In genomic region chr15:89143503-89144162, GRCh38 we compare ENCODE assay signal across 8 cellular contexts. TPM values are rescaled to one million over a fixed set of nuclear protein-coding genes. Genes with fewer than 3 reads are reported as not detected.
DNase-seq lines count a peak whose midpoint lies in the region; ATAC-seq and TF ChIP-seq lines count a peak whose summit lies in the region.

No MANE protein-coding gene starts in this region.

- TF ChIP-seq EP300 in gastroesophageal sphincter (IDR thresholded peaks at IDR 0.05) = no peak

- H3K9me3 ChIP-seq in gastroesophageal sphincter (no peaks in the 10 kb centered on the region), thyroid gland (no peaks in the 10 kb centered on the region)

- H3K27ac Mint-ChIP-seq in activated naive CD4-positive, alpha-beta T cell treated with anti-CD3 and anti-CD28 coated beads, Interleukin-2, amount 50 U/mL, for 72 hours = no peak overlapping the region

- peak; percentile 87 to 99 for ATAC-seq in activated naive CD4-positive, alpha-beta T cell treated with anti-CD3 and anti-CD28 coated beads, Interleukin-2, amount 50 U/mL, for 72 hours
- peak; percentile 53 for ATAC-seq in gastroesophageal sphincter

- CTCF ChIA-PET in RWPE1 (lab: Yijun Ruan, JAX) = interaction anchor here (0.6 kb wide), 2 partner anchors 8 to 14 kb away, joined by 3 to 5 read pairs; no protein-coding TSS in a partner anchor

- H3K4me3 ChIP-seq in gastroesophageal sphincter = no peak overlapping the region
- H3K4me3 ChIP-seq in thyroid gland (replicated peaks in 1 of 3) = no peak overlapping the region

- peaks cover 0 to 12% of the 10 kb centered on the region in 2 donors for H3K36me3 Mint-ChIP-seq in activated naive CD4-positive, alpha-beta T cell treated with anti-CD3 and anti-CD28 coated beads, Interleukin-2, amount 50 U/mL, for 72 hours

- no peak for DNase-seq in activated naive CD4-positive, alpha-beta T cell treated with anti-CD3 and anti-CD28 coated beads, Interleukin-2, amount 50 U/mL, for 72 hours (ENCODE audit: low spot score in 2 of 2)
- DNase-seq in activated naive CD4-positive, alpha-beta T cell treated with anti-CD3 and anti-CD28 coated beads, Interleukin-2, amount 50 U/mL, for 16 hours = no peak
- DNase-seq in RWPE1 (ENCODE audit: low spot score) (no peak), thyroid gland (no peak), 8988T (no peak), SW480 (ENCODE audit: low spot score) (no peak), NCI-H1930 (lab: John Stamatoyannopoulos, UW) (no peak)

- peaks cover 0 to 4% of the 10 kb centered on the region in 2 donors for H3K9me3 Mint-ChIP-seq in activated naive CD4-positive, alpha-beta T cell treated with anti-CD3 and anti-CD28 coated beads, Interleukin-2, amount 50 U/mL, for 72 hours

- intact Hi-C loops in thyroid gland (cut with DNase I) = no loop called here

- H3K4me1 ChIP-seq in gastroesophageal sphincter (peaks cover 0 to 56% (median 7%) of the 10 kb centered on the region in 3 donors), thyroid gland (peaks cover 10 to 24% of the 10 kb centered on the region in 2 donors)

- peaks cover 0 to 15% of the 10 kb centered on the region in 2 donors for H3K36me3 ChIP-seq in gastroesophageal sphincter
- no peaks in the 10 kb centered on the region for H3K36me3 ChIP-seq in thyroid gland

- TF ChIP-seq POLR2A in gastroesophageal sphincter (IDR thresholded peaks at IDR 0.05) = no peak
- TF ChIP-seq POLR2A in thyroid gland (IDR thresholded peaks at IDR 0.05) = no peak

- POLR2A ChIA-PET in RWPE1 (lab: Yijun Ruan, JAX; ENCODE audit: low non-redundant PET) = no interaction called here

- H3K27me3 ChIP-seq in gastroesophageal sphincter (no peaks in the 10 kb centered on the region), thyroid gland (no peaks in the 10 kb centered on the region)

- TF ChIP-seq CTCF in RWPE1 (conservative IDR thresholded peaks at IDR 0.05; ENCODE audit: low read depth) (no peak), gastroesophageal sphincter (IDR thresholded peaks at IDR 0.05) (no peak), thyroid gland (IDR thresholded peaks at IDR 0.05) (no peak)

- 40 to 52% methylated on average over 2 to 5 of the region's 6 CpGs for WGBS in gastroesophageal sphincter (ENCODE audit: low coverage in 1 of 2), 2 donors
- WGBS in thyroid gland, 2 donors = 52 to 70% methylated on average over 6 of the region's 6 CpGs

- H3K27ac ChIP-seq in RWPE1 (peak overlapping the region; percentile 61), gastroesophageal sphincter (peak overlapping the region in 1 of 4 donors; percentile 5), thyroid gland (peak overlapping the region in 2 of 3 donors; percentile 14 to 56)

RNA-seq across cellular contexts. Expression of gene ABHD2, which starts 55.4 kb away (rescaled TPM):
- 10 to 100 TPM; 44.9 to 52.3 TPM for total RNA-seq in activated naive CD4-positive, alpha-beta T cell treated with anti-CD3 and anti-CD28 coated beads, Interleukin-2, amount 50 U/mL, for 72 hours
- total RNA-seq in gastroesophageal sphincter (100 to 1,000 TPM in 1 of 4 donors, 10 to 100 TPM in 3; 54.6 to 108 (median 75.9) TPM), thyroid gland (10 to 100 TPM; 52.0 to 74.4 (median 66.2) TPM)
